ENCODE assay signal across 8 cellular contexts in the genomic region with DNA sequence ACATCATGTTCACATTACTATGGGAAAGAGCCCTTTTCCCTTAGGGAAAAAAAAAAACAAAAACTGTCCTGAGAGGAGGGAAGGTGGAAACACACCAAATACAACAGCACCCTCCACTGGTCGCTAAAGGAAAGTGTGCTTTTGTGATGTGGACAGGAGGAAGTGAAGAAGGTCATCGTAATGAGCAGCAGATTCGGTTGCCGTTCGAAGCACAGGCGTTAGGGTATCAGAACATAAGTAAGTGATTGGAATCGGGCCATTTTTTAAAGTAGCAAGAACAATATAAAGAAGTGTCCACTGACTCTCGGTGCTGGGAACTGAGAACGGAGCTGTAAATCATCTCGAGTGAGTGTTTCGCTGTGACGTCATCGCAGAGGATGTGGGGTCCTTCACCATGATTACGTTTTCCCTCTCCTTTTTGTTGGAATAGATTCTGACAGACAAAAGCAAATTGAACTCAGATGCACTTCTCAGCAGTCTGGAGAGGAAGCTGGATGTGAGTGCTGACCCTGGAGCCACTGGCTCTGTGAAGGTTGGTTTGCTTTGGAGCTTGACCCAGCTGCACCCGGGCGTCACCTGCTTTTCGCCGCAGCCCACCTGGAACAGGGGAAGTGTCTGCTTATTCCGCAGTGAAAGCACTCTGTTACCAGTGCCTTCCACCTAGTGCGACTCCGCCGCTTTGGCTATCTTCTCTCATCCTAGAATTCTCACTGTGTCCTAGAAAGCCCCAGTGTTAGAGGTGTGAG.
A peak's percentile ranks its signal among the peaks of the same experiment; 100 is the strongest.
DNase-seq lines count a peak whose midpoint lies in the region; ATAC-seq and TF ChIP-seq lines count a peak whose summit lies in the region.

No MANE protein-coding gene starts in this region.

- H3K36me3 Mint-ChIP-seq in activated naive CD4-positive, alpha-beta T cell treated with anti-CD3 and anti-CD28 coated beads, Interleukin-2, amount 50 U/mL, for 24 hours: peaks cover 5% of the 10 kb centered on the region
- H3K36me3 Mint-ChIP-seq in type B pancreatic cell: peaks cover 4% of the 10 kb centered on the region

- no peak overlapping the region for H3K27ac Mint-ChIP-seq in activated naive CD4-positive, alpha-beta T cell treated with anti-CD3 and anti-CD28 coated beads, Interleukin-2, amount 50 U/mL, for 24 hours
- peak overlapping the region; percentile 29 for H3K27ac Mint-ChIP-seq in type B pancreatic cell

- no peaks in the 10 kb centered on the region for H3K36me3 ChIP-seq in MG63
- no peaks in the 10 kb centered on the region for H3K36me3 ChIP-seq in SJSA1
- H3K36me3 ChIP-seq in duodenal mucosa (ENCODE audit: control insufficient read depth in 1 of 2, insufficient read depth in 2 of 2, low read length in 2 of 2): no peaks in the 10 kb centered on the region

- peak; percentile 85 for TF ChIP-seq CTCF in type B pancreatic cell (conservative IDR thresholded peaks at IDR 0.05)

- peaks cover 2% of the 10 kb centered on the region for H3K27me3 Mint-ChIP-seq in activated naive CD4-positive, alpha-beta T cell treated with anti-CD3 and anti-CD28 coated beads, Interleukin-2, amount 50 U/mL, for 24 hours
- H3K27me3 Mint-ChIP-seq in type B pancreatic cell: peaks cover 7% of the 10 kb centered on the region

- peaks cover 9% of the 10 kb centered on the region; the same call in 1 of the 2 replicates for H3K4me1 ChIP-seq in SJSA1 (replicated peaks)
- peaks cover 0 to 12% of the 10 kb centered on the region in 2 donors for H3K4me1 ChIP-seq in duodenal mucosa (ENCODE audit: control insufficient read depth in 1 of 2, insufficient read depth in 2 of 2, low read length in 2 of 2)

- ATAC-seq in GM18907 (IDR thresholded peaks at IDR 0.05; ENCODE audit: unreplicated experiment): no peak

- H3K9ac ChIP-seq in duodenal mucosa (ENCODE audit: low read depth in 1 of 2, low read length in 2 of 2): no peak overlapping the region

- H3K4me3 ChIP-seq in MG63 (peak overlapping the region; percentile 33), SJSA1 (peak overlapping the region; percentile 34), duodenal mucosa (ENCODE audit: low read depth in 1 of 2, low read length in 2 of 2) (peak overlapping the region; percentile 28 to 36)

- H3K4me1 Mint-ChIP-seq in activated naive CD4-positive, alpha-beta T cell treated with anti-CD3 and anti-CD28 coated beads, Interleukin-2, amount 50 U/mL, for 24 hours: peaks cover 6% of the 10 kb centered on the region
- H3K4me1 Mint-ChIP-seq in type B pancreatic cell (ENCODE audit: unreplicated experiment): peaks cover 23% of the 10 kb centered on the region

- H3K9me3 ChIP-seq in MG63: no peaks in the 10 kb centered on the region
- no peaks in the 10 kb centered on the region for H3K9me3 ChIP-seq in SJSA1 (replicated peaks)
- H3K9me3 ChIP-seq in duodenal mucosa (ENCODE audit: control insufficient read depth in 1 of 2, low read length in 2 of 2): no peaks in the 10 kb centered on the region

- DNase-seq in activated naive CD4-positive, alpha-beta T cell treated with anti-CD3 and anti-CD28 coated beads, Interleukin-2, amount 50 U/mL, for 16 hours: no peak
- DNase-seq in MG63: peak; percentile 47
- DNase-seq in SJSA1 (ENCODE audit: low read depth in 1 of 2, low spot score in 2 of 2): peak; percentile 70 to 81
- DNase-seq in lung microvascular endothelial cell (ENCODE audit: low read depth in 2 of 2): peak; percentile 83 to 85
- no peak for DNase-seq in type B pancreatic cell (ENCODE audit: extremely low spot score, unreplicated experiment)

- H3K27ac ChIP-seq in SJSA1: peak overlapping the region; percentile 57
- no peak overlapping the region for H3K27ac ChIP-seq in duodenal mucosa (ENCODE audit: low read depth, low read length)

- H3K4me3 Mint-ChIP-seq in activated naive CD4-positive, alpha-beta T cell treated with anti-CD3 and anti-CD28 coated beads, Interleukin-2, amount 50 U/mL, for 24 hours: peak overlapping the region; percentile 58
- H3K4me3 Mint-ChIP-seq in type B pancreatic cell: peak overlapping the region; percentile 80

- H3K9me3 Mint-ChIP-seq in activated naive CD4-positive, alpha-beta T cell treated with anti-CD3 and anti-CD28 coated beads, Interleukin-2, amount 50 U/mL, for 24 hours: no peaks in the 10 kb centered on the region
- H3K9me3 Mint-ChIP-seq in type B pancreatic cell: no peaks in the 10 kb centered on the region

- no peaks in the 10 kb centered on the region for H3K27me3 ChIP-seq in MG63
- no peaks in the 10 kb centered on the region for H3K27me3 ChIP-seq in SJSA1 (replicated peaks)
- no peaks in the 10 kb centered on the region for H3K27me3 ChIP-seq in duodenal mucosa (ENCODE audit: control insufficient read depth in 1 of 2, insufficient read depth in 2 of 2, low read length in 2 of 2)

Comparison
In these comparisons a context has a peak if more than half of its experiments do, and no peak if none do; other contexts are left out.
1. DNase-seq: peak in MG63 (single experiment), SJSA1 (2 of 2) and lung microvascular endothelial cell (2 of 2); none in activated naive CD4-positive, alpha-beta T cell treated with anti-CD3 and anti-CD28 coated beads, Interleukin-2, amount 50 U/mL, for 16 hours (single experiment) and type B pancreatic cell (single experiment).
2. Peak in every context shown above with its lines, with median percentiles within 50 percentile points of each other: H3K4me3 ChIP-seq.